In genomic region chr6:100460650-100461204, GRCh38 we compare ENCODE assay signal across 10 cellular contexts. TPM values are rescaled to one million over a fixed set of nuclear protein-coding genes. Genes with fewer than 3 reads are reported as not detected.
DNase-seq lines count a peak whose midpoint lies in the region; ATAC-seq lines count a peak whose summit lies in the region.
"Had no signal": no experiment of that assay in that cellular context is flagged by ENCODE, and none has a peak within 500 bp of the region (broad histone marks: within the 10 kb centered on the region; RNA-seq: fewer than 3 reads in every experiment).

No MANE protein-coding gene starts in this region.

- ATAC-seq in HG02885 (IDR thresholded peaks at IDR 0.05; ENCODE audit: poor library complexity, unreplicated experiment) = no peak
- ATAC-seq in stimulated activated naive CD8-positive, alpha-beta T cell treated with anti-CD3 and anti-CD28 coated beads, Interleukin-15, Interleukin-2, amounts not matched to agents 100 U/mL and 50 U/mL, for 24 hours = no peak

- H3K27me3 ChIP-seq in endocrine pancreas (ENCODE audit: control insufficient read depth, insufficient read depth, low read length) = no peaks in the 10 kb centered on the region
- H3K27me3 ChIP-seq in skeletal muscle satellite cell (ENCODE audit: control insufficient read depth, insufficient read depth, low read length) = no peaks in the 10 kb centered on the region

- H3K4me3 ChIP-seq in endocrine pancreas (ENCODE audit: control insufficient read depth, insufficient read depth, low read length) (peak overlapping the region; percentile 95), skeletal muscle satellite cell (ENCODE audit: low read length) (peak overlapping the region; percentile 80)

- H3K9me3 ChIP-seq in endocrine pancreas (ENCODE audit: control insufficient read depth, low read length) (no peaks in the 10 kb centered on the region), skeletal muscle satellite cell (replicated peaks; ENCODE audit: low read length) (no peaks in the 10 kb centered on the region)

- DNase-seq in DMS53 (lab: John Stamatoyannopoulos, UW) (peak; percentile 33), DMS53 treated with DMSO at 0.1 percent for 48 hours (lab: John Stamatoyannopoulos, UW; ENCODE audit: unreplicated experiment) (no peak), NCI-H1694 (lab: John Stamatoyannopoulos, UW) (peak; percentile 19)
- DNase-seq in stimulated activated naive CD4-positive, alpha-beta T cell treated with Interleukin-2 at 50 U/mL for 16 hours (lab: John Stamatoyannopoulos, UW) = no peak
- DNase-seq in stimulated activated naive CD8-positive, alpha-beta T cell treated with anti-CD3 and anti-CD28 coated beads, Interleukin-15, Interleukin-2, amounts not matched to agents 100 U/mL and 50 U/mL, for 24 hours = no peak
- DNase-seq: activated CD4-positive, alpha-beta memory T cell treated with anti-CD3 and anti-CD28 coated beads, Interleukin-2, amount 10 ng/mL, durations not matched to agents 7 days and 5 days; KBM-7 had no signal

- H3K36me3 ChIP-seq in endocrine pancreas (ENCODE audit: control insufficient read depth, insufficient read depth, low read length) = no peaks in the 10 kb centered on the region
- H3K36me3 ChIP-seq in skeletal muscle satellite cell (ENCODE audit: insufficient read depth, low read length) = no peaks in the 10 kb centered on the region

- H3K4me1 ChIP-seq in endocrine pancreas (ENCODE audit: control insufficient read depth, insufficient read depth, low read length) (peaks cover 8% of the 10 kb centered on the region), skeletal muscle satellite cell (ENCODE audit: control insufficient read depth, insufficient read depth, low read length) (peaks cover 23% of the 10 kb centered on the region)

- H3K9ac ChIP-seq in endocrine pancreas (ENCODE audit: control insufficient read depth, insufficient read depth, low read length) = peak overlapping the region; percentile 65
- peak overlapping the region; percentile 92 for H3K9ac ChIP-seq in skeletal muscle satellite cell (ENCODE audit: low read depth, low read length)

- H3K4me2 ChIP-seq in skeletal muscle satellite cell (ENCODE audit: low read length) = peak overlapping the region; percentile 93

RNA-seq across cellular contexts. Expression of gene SIM1, which starts 4.0 kb away (rescaled TPM):
- total RNA-seq in skeletal muscle satellite cell (2012; rRNA removed) = 0.25 and 2.6 TPM in 2 replicates

Comparison
In these comparisons a context has a peak if more than half of its experiments do, and no peak if none do; other contexts are left out.
1. DNase-seq: peak in DMS53 (single experiment) and NCI-H1694 (single experiment); none in DMS53 treated with DMSO at 0.1 percent for 48 hours (single experiment), stimulated activated naive CD4-positive, alpha-beta T cell treated with Interleukin-2 at 50 U/mL for 16 hours (single experiment) and stimulated activated naive CD8-positive, alpha-beta T cell treated with anti-CD3 and anti-CD28 coated beads, Interleukin-15, Interleukin-2, amounts not matched to agents 100 U/mL and 50 U/mL, for 24 hours (single experiment).